Comparison of ENCODE assay signal across 1 cellular context in the genomic region with DNA sequence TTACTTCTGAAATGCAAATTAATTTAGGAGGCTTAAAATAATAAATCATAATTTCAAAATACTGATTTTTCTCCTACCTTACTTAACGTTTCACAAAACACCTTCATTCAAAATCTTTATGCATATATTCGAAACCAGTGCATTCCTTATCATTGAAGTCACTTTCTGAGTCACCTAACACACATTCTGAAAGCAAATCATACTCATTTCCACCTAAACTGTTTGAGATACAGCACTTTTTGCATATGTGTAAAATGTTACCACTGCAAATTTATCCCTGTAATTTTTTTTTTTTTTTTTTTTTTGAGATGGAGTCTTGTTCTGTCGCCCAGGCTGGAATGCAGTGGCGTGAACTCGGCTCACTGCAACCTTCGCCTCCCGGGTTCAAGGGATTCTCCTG.
TF ChIP-seq lines count a peak whose summit lies in the region.

No MANE protein-coding gene starts in this region.

TF ChIP-seq in SK-N-SH treated with all-trans-retinoic acid at 6 μM for 48 hours, 23 proteins besides CTCF, POLR2A, EP300 and RAD21 (continued from another document):
- TF ChIP-seq, protein P1, sequence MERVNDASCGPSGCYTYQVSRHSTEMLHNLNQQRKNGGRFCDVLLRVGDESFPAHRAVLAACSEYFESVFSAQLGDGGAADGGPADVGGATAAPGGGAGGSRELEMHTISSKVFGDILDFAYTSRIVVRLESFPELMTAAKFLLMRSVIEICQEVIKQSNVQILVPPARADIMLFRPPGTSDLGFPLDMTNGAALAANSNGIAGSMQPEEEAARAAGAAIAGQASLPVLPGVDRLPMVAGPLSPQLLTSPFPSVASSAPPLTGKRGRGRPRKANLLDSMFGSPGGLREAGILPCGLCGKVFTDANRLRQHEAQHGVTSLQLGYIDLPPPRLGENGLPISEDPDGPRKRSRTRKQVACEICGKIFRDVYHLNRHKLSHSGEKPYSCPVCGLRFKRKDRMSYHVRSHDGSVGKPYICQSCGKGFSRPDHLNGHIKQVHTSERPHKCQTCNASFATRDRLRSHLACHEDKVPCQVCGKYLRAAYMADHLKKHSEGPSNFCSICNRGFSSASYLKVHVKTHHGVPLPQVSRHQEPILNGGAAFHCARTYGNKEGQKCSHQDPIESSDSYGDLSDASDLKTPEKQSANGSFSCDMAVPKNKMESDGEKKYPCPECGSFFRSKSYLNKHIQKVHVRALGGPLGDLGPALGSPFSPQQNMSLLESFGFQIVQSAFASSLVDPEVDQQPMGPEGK (CRISPR knock-in tag; IDR thresholded peaks at IDR 0.05; ENCODE audit: borderline replicate concordance) = no peak
